28 cellular contexts compared by ENCODE assay signal in the genomic region with DNA sequence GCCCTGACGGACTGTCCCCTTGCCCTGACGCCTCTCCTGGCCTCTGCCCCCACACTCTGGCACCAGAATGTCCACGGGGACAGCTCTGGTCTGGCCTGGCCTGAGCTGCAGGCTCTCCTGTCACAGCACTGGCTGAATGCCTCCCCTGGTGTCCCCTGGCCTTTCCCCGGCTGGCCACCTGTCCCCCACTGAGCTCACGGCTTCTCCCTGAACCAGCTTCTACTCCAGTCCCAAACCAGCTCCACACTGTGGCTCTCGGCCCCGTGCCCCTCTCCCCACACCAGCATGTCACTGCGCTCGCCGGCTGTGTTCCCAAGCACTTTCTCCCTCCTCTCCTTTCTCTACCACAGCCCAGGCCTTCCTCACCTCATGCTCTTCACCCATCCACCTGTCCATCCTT.
"Had no signal": no experiment of that assay in that cellular context is flagged by ENCODE, and none has a peak within 500 bp of the region (broad histone marks: within the 10 kb centered on the region; RNA-seq: fewer than 3 reads in every experiment).

No MANE protein-coding gene starts in this region.

- H3K36me3 ChIP-seq: left ventricle myocardium inferior, lower lobe of right lung, pancreas, right atrium auricular region, spleen, tibial nerve, uterus had no signal

- H3K36me3 Mint-ChIP-seq: immature natural killer cell; mesothelial cell of epicardium; naive B cell; natural killer cell; stimulated activated memory B cell treated with anti-CD40 and anti-IgM and Interleukin-4, amounts not matched to agents 10 μg/mL and 1 μg/mL and 100 μg/mL, for 72 hours; type B pancreatic cell had no signal

- H3K9me3 ChIP-seq: left ventricle myocardium inferior, lower lobe of right lung, pancreas, psoas muscle, right atrium auricular region, spleen, tibial nerve, uterus had no signal

- H3K27ac Mint-ChIP-seq: immature natural killer cell; mesothelial cell of epicardium; natural killer cell; nephron progenitor cell; stimulated activated memory B cell treated with anti-CD40 and anti-IgM and Interleukin-4, amounts not matched to agents 10 μg/mL and 1 μg/mL and 100 μg/mL, for 72 hours; type B pancreatic cell had no signal

- H3K9me3 Mint-ChIP-seq: immature natural killer cell; mesothelial cell of epicardium; naive B cell; natural killer cell; nephron progenitor cell; stimulated activated memory B cell treated with anti-CD40 and anti-IgM and Interleukin-4, amounts not matched to agents 10 μg/mL and 1 μg/mL and 100 μg/mL, for 72 hours; stimulated activated naive CD8-positive, alpha-beta T cell treated with anti-CD3 and anti-CD28 coated beads, Interleukin-15, amount 100 ng/mL, for 72 hours; type B pancreatic cell had no signal

- H3K4me1 Mint-ChIP-seq: immature natural killer cell; mesothelial cell of epicardium; naive B cell; natural killer cell; nephron progenitor cell; stimulated activated memory B cell treated with anti-CD40 and anti-IgM and Interleukin-4, amounts not matched to agents 10 μg/mL and 1 μg/mL and 100 μg/mL, for 72 hours; stimulated activated naive CD8-positive, alpha-beta T cell treated with anti-CD3 and anti-CD28 coated beads, Interleukin-15, amount 100 ng/mL, for 72 hours had no signal

- DNase-seq: head of caudate nucleus; hypothalamus; immature natural killer cell; left ventricle myocardium inferior; lower lobe of right lung; mammary epithelial cell; mesendoderm; naive B cell; natural killer cell; nephron progenitor cell; psoas muscle; small intestine; spleen; stimulated activated CD4-positive, alpha-beta T cell treated with anti-CD3 and anti-CD28 coated beads, Interleukin-1b, Interleukin-23, amount 100 ng/mL, for 48 hours; stimulated activated CD4-positive, alpha-beta T cell treated with anti-CD3 and anti-CD28 coated beads, Interleukin-2, amount 100 ng/mL, for 48 hours; stimulated activated CD4-positive, alpha-beta T cell treated with anti-CD3 and anti-CD28 coated beads, Interleukin-4, amount 100 ng/mL, for 4 hours; stimulated activated CD8-positive, alpha-beta memory T cell treated with anti-CD3 and anti-CD28 coated beads, Interleukin-4, amount 100 ng/mL, for 48 hours; stimulated activated naive CD4-positive, alpha-beta T cell treated with Interleukin-2 at 50 U/mL for 16 hours; stimulated activated naive CD8-positive, alpha-beta T cell treated with anti-CD3 and anti-CD28 coated beads, Interleukin-15, amount 100 ng/mL, for 72 hours; substantia nigra; uterus had no signal

- H3K4me1 ChIP-seq: left ventricle myocardium inferior, lower lobe of right lung, pancreas, psoas muscle, right atrium auricular region, spleen, tibial nerve, uterus had no signal

- H3K27me3 Mint-ChIP-seq: stimulated activated memory B cell treated with anti-CD40 and anti-IgM and Interleukin-4, amounts not matched to agents 10 μg/mL and 1 μg/mL and 100 μg/mL, for 72 hours had no signal

- H3K4me3 Mint-ChIP-seq: immature natural killer cell; mesothelial cell of epicardium; natural killer cell; nephron progenitor cell; stimulated activated memory B cell treated with anti-CD40 and anti-IgM and Interleukin-4, amounts not matched to agents 10 μg/mL and 1 μg/mL and 100 μg/mL, for 72 hours; stimulated activated naive CD8-positive, alpha-beta T cell treated with anti-CD3 and anti-CD28 coated beads, Interleukin-15, amount 100 ng/mL, for 72 hours; type B pancreatic cell had no signal

- H3K27me3 ChIP-seq: pancreas, right atrium auricular region, uterus had no signal

- ATAC-seq: lower lobe of right lung; natural killer cell; pancreas; psoas muscle; sciatic nerve; stimulated activated memory B cell treated with anti-CD40 and anti-IgM and Interleukin-4, amounts not matched to agents 10 μg/mL and 1 μg/mL and 100 μg/mL, for 72 hours had no signal

- H3K27ac ChIP-seq: left ventricle myocardium inferior, lower lobe of right lung, pancreas, psoas muscle, right atrium auricular region, spleen, tibial nerve, uterus had no signal

- H3K4me3 ChIP-seq: left ventricle myocardium inferior, lower lobe of right lung, pancreas, psoas muscle, right atrium auricular region, spleen, tibial nerve, uterus had no signal
